Comparison of ENCODE assay signal across 7 cellular contexts in genomic region chr2:187499941-187500532, GRCh38. TPM values are rescaled to one million over a fixed set of nuclear protein-coding genes. Genes with fewer than 3 reads are reported as not detected.
A peak's percentile ranks its signal among the peaks of the same experiment; 100 is the strongest.
DNase-seq lines count a peak whose midpoint lies in the region; FAIRE-seq and TF ChIP-seq lines count a peak whose summit lies in the region.

No MANE protein-coding gene starts in this region.

- H3K36me3 ChIP-seq in KMS-11 (ENCODE audit: insufficient read depth) (no peaks in the 10 kb centered on the region), Peyer's patch (peaks cover 0 to 12% (median 0%) of the 10 kb centered on the region in 3 donors), kidney epithelial cell (ENCODE audit: control insufficient read depth, insufficient read depth, low read length) (no peaks in the 10 kb centered on the region)

- no peaks in the 10 kb centered on the region for H3K9me3 Mint-ChIP-seq in brain

- FAIRE-seq in H54 (lab: Jason Lieb, UNC), result peak; percentile 94

- DNase-seq in H54 (ENCODE audit: insufficient read length, low spot score) (peak; percentile 6), Peyer's patch (peak in 1 of 3 donors; percentile 81), kidney epithelial cell (ENCODE audit: low read depth) (no peak)
- peak; percentile 4 to 24 (median 8) for DNase-seq in stimulated activated CD4-positive, alpha-beta T cell treated with anti-CD3 and anti-CD28 coated beads, TNF-alpha, amount 100 ng/mL, for 48 hours (ENCODE audit: low read depth in 3 of 3)

- TF ChIP-seq POLR2A in H54 (IDR thresholded peaks at IDR 0.05; ENCODE audit: low read depth, low read length) (no peak), Peyer's patch (IDR thresholded peaks at IDR 0.05) (no peak)

- H3K36me3 Mint-ChIP-seq in brain, result no peaks in the 10 kb centered on the region

- H3K4me3 Mint-ChIP-seq in brain, result no peak overlapping the region

- H3K27me3 ChIP-seq in KMS-11 (ENCODE audit: insufficient read depth, low read depth) (no peaks in the 10 kb centered on the region), Peyer's patch (no peaks in the 10 kb centered on the region), kidney epithelial cell (ENCODE audit: control insufficient read depth, insufficient read depth, low read length) (no peaks in the 10 kb centered on the region)

- peaks cover 3% of the 10 kb centered on the region for H3K27me3 Mint-ChIP-seq in brain

- H2AFZ ChIP-seq in KMS-11 (ENCODE audit: low read depth), result no peak overlapping the region

- TF ChIP-seq CTCF in GM12875 (IDR thresholded peaks at IDR 0.05; ENCODE audit: borderline replicate concordance, insufficient read depth, low read depth, low read length) (peak; percentile 55; the same call in 1 of the 2 replicates), KMS-11 (conservative IDR thresholded peaks at IDR 0.05; ENCODE audit: low read depth, low read length) (peak; percentile 89; the same call in 1 of the 2 replicates), Peyer's patch (IDR thresholded peaks at IDR 0.05) (peak in 5 of 6 experiments; percentile 44 to 97 (median 94)), brain (conservative IDR thresholded peaks at IDR 0.05) (peak; percentile 97 to 98), kidney epithelial cell (IDR thresholded peaks at IDR 0.05; ENCODE audit: insufficient read depth, low read length, poor library complexity, severe bottlenecking) (peak; percentile 76)

- no peak overlapping the region for H3K27ac Mint-ChIP-seq in brain

- H3K4me1 Mint-ChIP-seq in brain, result peaks cover 17% of the 10 kb centered on the region

- no peak overlapping the region for H3K4me2 ChIP-seq in KMS-11

- H3K4me3 ChIP-seq in GM12875 (ENCODE audit: low read depth, low read length) (no peak overlapping the region), KMS-11 (IDR thresholded peaks at IDR 0.05; ENCODE audit: insufficient read depth, low read depth, low read length) (no peak overlapping the region), Peyer's patch (no peak overlapping the region), kidney epithelial cell (ENCODE audit: low read depth, low read length) (no peak overlapping the region)

- no peak overlapping the region for H3K9ac ChIP-seq in KMS-11

- no peaks in the 10 kb centered on the region for H4K20me1 ChIP-seq in KMS-11 (ENCODE audit: insufficient read depth)

- H3K27ac ChIP-seq in KMS-11 (no peak overlapping the region), Peyer's patch (no peak overlapping the region)

- H3K9me3 ChIP-seq in Peyer's patch, result no peaks in the 10 kb centered on the region

- H3K4me1 ChIP-seq in KMS-11 (ENCODE audit: low read depth, poor library complexity, severe bottlenecking) (peaks cover 3% of the 10 kb centered on the region), Peyer's patch (peaks cover 0 to 30% (median 0%) of the 10 kb centered on the region in 4 donors)

- no peaks in the 10 kb centered on the region for H3K79me2 ChIP-seq in KMS-11 (ENCODE audit: insufficient read depth, low read depth)

RNA-seq across cellular contexts. Expression of gene CALCRL, which starts 52.0 kb away (rescaled TPM):
- total RNA-seq in Peyer's patch (10 to 100 TPM in 2 of 4 donors, 1 to 10 TPM in 2; 5.3 to 23.9 (median 9.3) TPM), kidney epithelial cell (1.8 and 2.6 TPM in 2 replicates)
- polyA plus RNA-seq in brain (ENCODE audit: insufficient read depth, low read depth, low replicate concordance), result 2.3 TPM

RNA-seq across cellular contexts. Expression of gene TFPI, which starts 54.2 kb away (rescaled TPM):
- total RNA-seq in Peyer's patch (10 to 100 TPM; 69.9 to 91.4 (median 75.8) TPM), kidney epithelial cell (31.1 and 34.2 TPM in 2 replicates)
- 2.3 TPM for polyA plus RNA-seq in brain (ENCODE audit: insufficient read depth, low read depth, low replicate concordance)
